In the genomic region with DNA sequence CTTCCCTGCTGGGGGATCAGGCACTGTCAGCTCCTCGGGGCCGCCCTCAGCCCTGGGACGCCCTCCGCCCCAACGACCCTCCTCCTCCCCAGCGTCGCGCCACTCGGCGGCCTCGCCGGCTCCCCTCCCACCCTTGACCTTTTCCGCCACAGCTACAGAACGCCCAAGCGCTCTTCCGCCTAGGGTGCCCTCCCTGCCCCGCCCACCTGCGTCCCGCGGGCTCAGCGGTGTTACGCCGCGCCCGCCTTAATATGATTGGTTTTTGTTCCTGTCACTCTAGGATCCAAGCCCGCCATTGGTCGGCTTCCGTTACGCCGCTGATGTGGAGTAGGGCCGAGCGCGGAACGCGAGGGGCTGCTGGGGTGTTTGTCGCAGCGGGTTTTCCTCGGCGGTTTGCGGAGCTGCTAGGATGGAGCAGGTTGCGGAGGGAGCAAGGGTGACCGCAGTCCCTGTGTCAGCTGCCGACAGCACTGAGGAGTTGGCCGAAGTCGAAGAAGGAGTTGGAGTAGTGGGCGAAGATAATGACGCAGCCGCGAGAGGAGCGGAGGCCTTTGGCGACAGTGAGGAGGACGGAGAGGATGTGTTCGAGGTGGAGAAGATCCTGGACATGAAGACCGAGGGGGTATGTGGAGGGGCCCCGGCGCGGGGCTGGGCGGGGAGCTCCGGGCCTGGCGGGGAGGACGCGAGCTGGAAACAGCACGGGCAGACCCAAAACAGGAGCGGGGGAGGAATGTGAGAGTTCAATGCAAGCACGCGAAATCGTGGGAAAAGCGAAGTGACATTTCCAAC, we compare ENCODE assay signal across 8 cellular contexts. TPM values are rescaled to one million over a fixed set of nuclear protein-coding genes. Genes with fewer than 3 reads are reported as not detected.
DNase-seq lines count a peak whose midpoint lies in the region; ATAC-seq and TF ChIP-seq lines count a peak whose summit lies in the region.

A gene with protein sequence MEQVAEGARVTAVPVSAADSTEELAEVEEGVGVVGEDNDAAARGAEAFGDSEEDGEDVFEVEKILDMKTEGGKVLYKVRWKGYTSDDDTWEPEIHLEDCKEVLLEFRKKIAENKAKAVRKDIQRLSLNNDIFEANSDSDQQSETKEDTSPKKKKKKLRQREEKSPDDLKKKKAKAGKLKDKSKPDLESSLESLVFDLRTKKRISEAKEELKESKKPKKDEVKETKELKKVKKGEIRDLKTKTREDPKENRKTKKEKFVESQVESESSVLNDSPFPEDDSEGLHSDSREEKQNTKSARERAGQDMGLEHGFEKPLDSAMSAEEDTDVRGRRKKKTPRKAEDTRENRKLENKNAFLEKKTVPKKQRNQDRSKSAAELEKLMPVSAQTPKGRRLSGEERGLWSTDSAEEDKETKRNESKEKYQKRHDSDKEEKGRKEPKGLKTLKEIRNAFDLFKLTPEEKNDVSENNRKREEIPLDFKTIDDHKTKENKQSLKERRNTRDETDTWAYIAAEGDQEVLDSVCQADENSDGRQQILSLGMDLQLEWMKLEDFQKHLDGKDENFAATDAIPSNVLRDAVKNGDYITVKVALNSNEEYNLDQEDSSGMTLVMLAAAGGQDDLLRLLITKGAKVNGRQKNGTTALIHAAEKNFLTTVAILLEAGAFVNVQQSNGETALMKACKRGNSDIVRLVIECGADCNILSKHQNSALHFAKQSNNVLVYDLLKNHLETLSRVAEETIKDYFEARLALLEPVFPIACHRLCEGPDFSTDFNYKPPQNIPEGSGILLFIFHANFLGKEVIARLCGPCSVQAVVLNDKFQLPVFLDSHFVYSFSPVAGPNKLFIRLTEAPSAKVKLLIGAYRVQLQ (plus strand): TSS at position 320 of the 789 bp plus-strand sequence. CDS start 90 bp downstream, at position 410.

- H3K4me3 ChIP-seq in GM06990 (replicated peaks; ENCODE audit: low read depth, low read length) (peak within 1 kb of the TSS; percentile 86), osteoblast (ENCODE audit: insufficient read depth, low read length) (peak within 1 kb of the TSS; percentile 86), thoracic aorta (peak within 1 kb of the TSS; percentile 96)

- H3K4me1 ChIP-seq in osteoblast (ENCODE audit: insufficient read depth, low read length) (peaks cover 13% of the 10 kb centered on the region), thoracic aorta (ENCODE audit: control insufficient read depth in 1 of 2, low read depth in 2 of 2) (peaks cover 16 to 28% of the 10 kb centered on the region in 2 donors)

- TF ChIP-seq CTCF in GM06990 (IDR thresholded peaks at IDR 0.05; ENCODE audit: insufficient read depth, low read length, poor library complexity, severe bottlenecking) (no peak), osteoblast (IDR thresholded peaks at IDR 0.05; ENCODE audit: extremely low read depth, low read depth, low read length) (no peak), thoracic aorta (IDR thresholded peaks at IDR 0.05) (no peak)

- H3K27me3 ChIP-seq in GM06990 (replicated peaks; ENCODE audit: control insufficient read depth, insufficient read depth, low read length), result no peaks in the 10 kb centered on the region
- no peaks in the 10 kb centered on the region for H3K27me3 ChIP-seq in osteoblast (ENCODE audit: insufficient read depth, low read length)
- H3K27me3 ChIP-seq in thoracic aorta (replicated peaks; ENCODE audit: insufficient read depth), result no peaks in the 10 kb centered on the region

- H3K9me3 ChIP-seq in osteoblast (ENCODE audit: low read depth, low read length), result no peaks in the 10 kb centered on the region
- H3K9me3 ChIP-seq in thoracic aorta, result no peaks in the 10 kb centered on the region

- H3K36me3 ChIP-seq in GM06990 (ENCODE audit: control insufficient read depth, insufficient read depth, low read length) (no peaks in the 10 kb centered on the region), osteoblast (ENCODE audit: insufficient read depth, low read length) (no peaks in the 10 kb centered on the region), thoracic aorta (no peaks in the 10 kb centered on the region)

- H3K9me3 Mint-ChIP-seq in activated naive CD4-positive, alpha-beta T cell treated with anti-CD3 and anti-CD28 coated beads, Interleukin-2, amount 50 U/mL, for 72 hours, result peaks cover 0 to 3% of the 10 kb centered on the region in 2 donors

- H3K27ac ChIP-seq in osteoblast (ENCODE audit: low read depth, low read length) (peak within 1 kb of the TSS; percentile 82), thoracic aorta (peak within 1 kb of the TSS; percentile 90 to 92)

- peak within 1 kb of the TSS; percentile 82 for H3K4me2 ChIP-seq in osteoblast (ENCODE audit: insufficient read depth, low read length)

- H3K79me2 ChIP-seq in osteoblast (ENCODE audit: insufficient read depth, low read length), result peaks cover 48% of the 10 kb centered on the region

- ATAC-seq in HG02588 (IDR thresholded peaks at IDR 0.05; ENCODE audit: unreplicated experiment) (peak; percentile 99), SK-N-SH treated with all-trans-retinoic acid at 6 μM for 48 hours (peak; percentile 98), thoracic aorta (ENCODE audit: insufficient number of reproducible peaks, low FRiP score, low read depth) (peak; percentile 100)
- peak; percentile 98 for ATAC-seq in activated naive CD4-positive, alpha-beta T cell treated with anti-CD3 and anti-CD28 coated beads, Interleukin-2, amount 50 U/mL, for 72 hours

- peaks cover 26 to 40% of the 10 kb centered on the region in 2 donors for H3K36me3 Mint-ChIP-seq in activated naive CD4-positive, alpha-beta T cell treated with anti-CD3 and anti-CD28 coated beads, Interleukin-2, amount 50 U/mL, for 72 hours

- peak within 1 kb of the TSS; percentile 95 to 100 for H3K27ac Mint-ChIP-seq in activated naive CD4-positive, alpha-beta T cell treated with anti-CD3 and anti-CD28 coated beads, Interleukin-2, amount 50 U/mL, for 72 hours

- peak within 1 kb of the TSS; percentile 95 for H2AFZ ChIP-seq in osteoblast (ENCODE audit: low read length)

- H4K20me1 ChIP-seq in osteoblast (ENCODE audit: insufficient read depth, low read length), result peaks cover 23% of the 10 kb centered on the region

- peak; percentile 94 for DNase-seq in GM06990 (ENCODE audit: extremely low read depth, insufficient read length)
- DNase-seq in NCI-H1092 (lab: John Stamatoyannopoulos, UW), result peak; percentile 96
- peak; percentile 91 to 96 for DNase-seq in activated naive CD4-positive, alpha-beta T cell treated with anti-CD3 and anti-CD28 coated beads, Interleukin-2, amount 50 U/mL, for 72 hours (ENCODE audit: low spot score in 2 of 2)
- peak; percentile 96 for DNase-seq in glomerular visceral epithelial cell (ENCODE audit: extremely low spot score)
- peak; percentile 96 for DNase-seq in osteoblast (ENCODE audit: insufficient read length, low spot score, missing footprints)
- peak; percentile 78 for DNase-seq in thoracic aorta (ENCODE audit: low spot score)

TF ChIP-seq in SK-N-SH treated with all-trans-retinoic acid at 6 μM for 48 hours, 23 proteins besides CTCF, POLR2A, EP300 and RAD21 (continues in another document):
- TF ChIP-seq ZNF8 (CRISPR knock-in tag; IDR thresholded peaks at IDR 0.05) (no peak), ISL1 (CRISPR knock-in tag; IDR thresholded peaks at IDR 0.05) (no peak), ESRRG (CRISPR knock-in tag; IDR thresholded peaks at IDR 0.05) (no peak), GLIS3 (CRISPR knock-in tag; IDR thresholded peaks at IDR 0.05) (no peak), BACH2 (CRISPR knock-in tag; IDR thresholded peaks at IDR 0.05; ENCODE audit: borderline replicate concordance) (no peak), ZFP30 (CRISPR knock-in tag; IDR thresholded peaks at IDR 0.05) (no peak), ZFP3 (CRISPR knock-in tag; IDR thresholded peaks at IDR 0.05) (no peak), PPARA (CRISPR knock-in tag; IDR thresholded peaks at IDR 0.05; ENCODE audit: borderline replicate concordance) (no peak)
- TF ChIP-seq, protein P1, sequence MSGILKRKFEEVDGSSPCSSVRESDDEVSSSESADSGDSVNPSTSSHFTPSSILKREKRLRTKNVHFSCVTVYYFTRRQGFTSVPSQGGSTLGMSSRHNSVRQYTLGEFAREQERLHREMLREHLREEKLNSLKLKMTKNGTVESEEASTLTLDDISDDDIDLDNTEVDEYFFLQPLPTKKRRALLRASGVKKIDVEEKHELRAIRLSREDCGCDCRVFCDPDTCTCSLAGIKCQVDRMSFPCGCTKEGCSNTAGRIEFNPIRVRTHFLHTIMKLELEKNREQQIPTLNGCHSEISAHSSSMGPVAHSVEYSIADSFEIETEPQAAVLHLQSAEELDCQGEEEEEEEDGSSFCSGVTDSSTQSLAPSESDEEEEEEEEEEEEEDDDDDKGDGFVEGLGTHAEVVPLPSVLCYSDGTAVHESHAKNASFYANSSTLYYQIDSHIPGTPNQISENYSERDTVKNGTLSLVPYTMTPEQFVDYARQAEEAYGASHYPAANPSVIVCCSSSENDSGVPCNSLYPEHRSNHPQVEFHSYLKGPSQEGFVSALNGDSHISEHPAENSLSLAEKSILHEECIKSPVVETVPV (CRISPR knock-in tag; IDR thresholded peaks at IDR 0.05), result no peak
- TF ChIP-seq, protein P2, sequence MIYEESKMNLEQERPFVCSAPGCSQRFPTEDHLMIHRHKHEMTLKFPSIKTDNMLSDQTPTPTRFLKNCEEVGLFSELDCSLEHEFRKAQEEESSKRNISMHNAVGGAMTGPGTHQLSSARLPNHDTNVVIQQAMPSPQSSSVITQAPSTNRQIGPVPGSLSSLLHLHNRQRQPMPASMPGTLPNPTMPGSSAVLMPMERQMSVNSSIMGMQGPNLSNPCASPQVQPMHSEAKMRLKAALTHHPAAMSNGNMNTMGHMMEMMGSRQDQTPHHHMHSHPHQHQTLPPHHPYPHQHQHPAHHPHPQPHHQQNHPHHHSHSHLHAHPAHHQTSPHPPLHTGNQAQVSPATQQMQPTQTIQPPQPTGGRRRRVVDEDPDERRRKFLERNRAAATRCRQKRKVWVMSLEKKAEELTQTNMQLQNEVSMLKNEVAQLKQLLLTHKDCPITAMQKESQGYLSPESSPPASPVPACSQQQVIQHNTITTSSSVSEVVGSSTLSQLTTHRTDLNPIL (CRISPR knock-in tag; IDR thresholded peaks at IDR 0.05; ENCODE audit: low read depth), result no peak
- TF ChIP-seq, protein P3, sequence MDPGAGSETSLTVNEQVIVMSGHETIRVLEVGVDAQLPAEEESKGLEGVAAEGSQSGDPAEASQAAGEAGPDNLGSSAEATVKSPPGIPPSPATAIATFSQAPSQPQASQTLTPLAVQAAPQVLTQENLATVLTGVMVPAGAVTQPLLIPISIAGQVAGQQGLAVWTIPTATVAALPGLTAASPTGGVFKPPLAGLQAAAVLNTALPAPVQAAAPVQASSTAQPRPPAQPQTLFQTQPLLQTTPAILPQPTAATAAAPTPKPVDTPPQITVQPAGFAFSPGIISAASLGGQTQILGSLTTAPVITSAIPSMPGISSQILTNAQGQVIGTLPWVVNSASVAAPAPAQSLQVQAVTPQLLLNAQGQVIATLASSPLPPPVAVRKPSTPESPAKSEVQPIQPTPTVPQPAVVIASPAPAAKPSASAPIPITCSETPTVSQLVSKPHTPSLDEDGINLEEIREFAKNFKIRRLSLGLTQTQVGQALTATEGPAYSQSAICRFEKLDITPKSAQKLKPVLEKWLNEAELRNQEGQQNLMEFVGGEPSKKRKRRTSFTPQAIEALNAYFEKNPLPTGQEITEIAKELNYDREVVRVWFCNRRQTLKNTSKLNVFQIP (CRISPR knock-in tag; IDR thresholded peaks at IDR 0.05; ENCODE audit: borderline replicate concordance, low read depth), result no peak

RNA-seq across cellular contexts. Expression of the gene that starts here (rescaled TPM):
- 10 to 100 TPM; 24.6 to 39.8 TPM for total RNA-seq in activated naive CD4-positive, alpha-beta T cell treated with anti-CD3 and anti-CD28 coated beads, Interleukin-2, amount 50 U/mL, for 72 hours
- 11.2 and 15.0 TPM in 2 replicates for total RNA-seq in osteoblast
- 10 to 100 TPM; 24.8 to 56.3 TPM for total RNA-seq in thoracic aorta

Comparison
In these comparisons a context has a peak if more than half of its experiments do, and no peak if none do; other contexts are left out.
1. Peak in every context shown above with its lines: DNase-seq, ATAC-seq, H3K4me3 ChIP-seq and H3K27ac ChIP-seq.